1 cellular context compared by ENCODE assay signal in the genomic region with DNA sequence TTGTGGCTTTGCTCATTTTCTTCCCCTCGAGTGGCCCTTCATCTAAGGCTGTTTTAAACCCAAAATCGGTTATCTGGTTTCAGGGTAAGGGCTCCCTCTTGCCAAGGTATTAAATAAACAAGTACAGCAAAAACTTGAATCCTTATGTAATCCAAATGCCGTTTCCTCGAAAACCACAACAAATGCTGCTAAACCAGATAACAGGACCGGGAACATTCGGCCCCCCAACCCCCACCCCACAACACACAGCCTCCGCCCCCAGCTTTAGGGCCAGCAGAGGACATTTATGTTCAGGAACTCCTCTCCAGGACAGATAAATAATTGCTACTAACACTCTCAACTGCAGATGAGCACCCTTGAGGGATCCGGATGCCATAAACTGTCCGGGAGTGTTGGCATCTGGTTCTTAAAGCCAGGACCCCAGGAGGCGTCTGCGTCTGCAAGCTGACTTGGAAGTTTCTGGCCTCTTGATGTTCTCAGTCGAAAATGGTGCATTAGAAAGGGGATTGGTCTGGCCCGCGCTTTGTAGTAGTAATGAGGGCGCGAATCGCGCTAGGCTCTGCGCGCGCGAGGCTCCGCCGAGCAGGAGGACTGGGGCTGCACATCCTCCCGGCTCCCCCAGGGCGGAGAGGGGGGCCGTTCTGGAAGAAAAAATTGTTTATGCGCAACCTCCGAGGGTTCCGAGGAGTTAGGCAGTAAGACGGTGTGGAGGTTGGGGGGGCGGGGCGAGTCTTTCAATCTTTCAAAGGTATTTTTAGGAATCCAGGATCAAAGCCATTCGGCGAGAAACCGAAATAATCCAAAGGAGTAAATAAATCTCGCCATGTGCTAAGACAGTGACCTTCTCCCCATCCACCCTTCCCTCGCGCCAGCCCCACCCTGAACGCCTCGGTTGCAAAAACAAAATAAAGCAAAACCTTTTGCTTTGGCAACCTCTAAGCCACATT.
TF ChIP-seq lines count a peak whose summit lies in the region.

No MANE protein-coding gene starts in this region.

TF ChIP-seq in HCT116, 20 proteins besides CTCF, POLR2A, EP300 and RAD21 (continued from another document):
- TF ChIP-seq, protein P1, sequence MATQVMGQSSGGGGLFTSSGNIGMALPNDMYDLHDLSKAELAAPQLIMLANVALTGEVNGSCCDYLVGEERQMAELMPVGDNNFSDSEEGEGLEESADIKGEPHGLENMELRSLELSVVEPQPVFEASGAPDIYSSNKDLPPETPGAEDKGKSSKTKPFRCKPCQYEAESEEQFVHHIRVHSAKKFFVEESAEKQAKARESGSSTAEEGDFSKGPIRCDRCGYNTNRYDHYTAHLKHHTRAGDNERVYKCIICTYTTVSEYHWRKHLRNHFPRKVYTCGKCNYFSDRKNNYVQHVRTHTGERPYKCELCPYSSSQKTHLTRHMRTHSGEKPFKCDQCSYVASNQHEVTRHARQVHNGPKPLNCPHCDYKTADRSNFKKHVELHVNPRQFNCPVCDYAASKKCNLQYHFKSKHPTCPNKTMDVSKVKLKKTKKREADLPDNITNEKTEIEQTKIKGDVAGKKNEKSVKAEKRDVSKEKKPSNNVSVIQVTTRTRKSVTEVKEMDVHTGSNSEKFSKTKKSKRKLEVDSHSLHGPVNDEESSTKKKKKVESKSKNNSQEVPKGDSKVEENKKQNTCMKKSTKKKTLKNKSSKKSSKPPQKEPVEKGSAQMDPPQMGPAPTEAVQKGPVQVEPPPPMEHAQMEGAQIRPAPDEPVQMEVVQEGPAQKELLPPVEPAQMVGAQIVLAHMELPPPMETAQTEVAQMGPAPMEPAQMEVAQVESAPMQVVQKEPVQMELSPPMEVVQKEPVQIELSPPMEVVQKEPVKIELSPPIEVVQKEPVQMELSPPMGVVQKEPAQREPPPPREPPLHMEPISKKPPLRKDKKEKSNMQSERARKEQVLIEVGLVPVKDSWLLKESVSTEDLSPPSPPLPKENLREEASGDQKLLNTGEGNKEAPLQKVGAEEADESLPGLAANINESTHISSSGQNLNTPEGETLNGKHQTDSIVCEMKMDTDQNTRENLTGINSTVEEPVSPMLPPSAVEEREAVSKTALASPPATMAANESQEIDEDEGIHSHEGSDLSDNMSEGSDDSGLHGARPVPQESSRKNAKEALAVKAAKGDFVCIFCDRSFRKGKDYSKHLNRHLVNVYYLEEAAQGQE (IDR thresholded peaks at IDR 0.05; ENCODE audit: low read depth) = no peak
